ENCODE assay signal across 9 cellular contexts in the genomic region with DNA sequence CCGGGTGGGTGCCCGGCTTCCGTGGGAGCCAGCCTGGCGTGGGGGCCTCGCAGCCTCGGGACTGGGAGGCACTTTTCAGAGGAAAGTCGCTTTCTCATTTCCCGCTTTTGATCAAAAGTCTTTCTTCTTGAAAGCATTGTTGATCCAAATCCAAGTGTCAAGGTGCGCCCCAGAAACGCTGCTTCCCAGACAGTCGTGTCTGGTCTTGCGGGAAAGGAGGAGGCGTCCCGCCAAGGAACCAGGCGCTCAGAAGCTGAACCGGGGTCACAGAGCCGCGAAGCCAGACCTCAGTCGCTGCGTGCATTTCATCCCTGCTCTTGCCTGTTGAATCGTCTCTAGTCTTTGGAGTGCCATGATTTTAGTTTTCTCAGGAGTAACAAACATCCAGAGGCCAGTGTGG. TPM values are rescaled to one million over a fixed set of nuclear protein-coding genes. Genes with fewer than 3 reads are reported as not detected.
DNase-seq lines count a peak whose midpoint lies in the region; ATAC-seq and TF ChIP-seq lines count a peak whose summit lies in the region.
"Had no signal": no experiment of that assay in that cellular context is flagged by ENCODE, and none has a peak within 500 bp of the region (broad histone marks: within the 10 kb centered on the region; RNA-seq: fewer than 3 reads in every experiment).

No MANE protein-coding gene starts in this region.

- H3K4me1 Mint-ChIP-seq in activated naive CD4-positive, alpha-beta T cell treated with anti-CD3 and anti-CD28 coated beads, Interleukin-2, amount 50 U/mL, for 24 hours = peaks cover 29% of the 10 kb centered on the region
- H3K4me1 Mint-ChIP-seq in brain (peaks cover 38% of the 10 kb centered on the region), type B pancreatic cell (ENCODE audit: unreplicated experiment) (peaks cover 15% of the 10 kb centered on the region)

- peak overlapping the region; percentile 74 for H3K4me3 Mint-ChIP-seq in activated naive CD4-positive, alpha-beta T cell treated with anti-CD3 and anti-CD28 coated beads, Interleukin-2, amount 50 U/mL, for 24 hours
- H3K4me3 Mint-ChIP-seq in brain (peak overlapping the region; percentile 69 to 83 (median 78)), type B pancreatic cell (peak overlapping the region; percentile 72)

- peak overlapping the region; percentile 55 for H3K27ac Mint-ChIP-seq in activated naive CD4-positive, alpha-beta T cell treated with anti-CD3 and anti-CD28 coated beads, Interleukin-2, amount 50 U/mL, for 24 hours
- H3K27ac Mint-ChIP-seq in activated naive CD4-positive, alpha-beta T cell treated with anti-CD3 and anti-CD28 coated beads, Interleukin-2, amount 50 U/mL, for 72 hours = peak overlapping the region in 1 of 2 donors; percentile 89
- H3K27ac Mint-ChIP-seq in brain = peak overlapping the region in 2 of 5 experiments; percentile 36 to 86
- no peak overlapping the region for H3K27ac Mint-ChIP-seq in type B pancreatic cell

- WGBS in lung, 2 donors = 65 to 67% methylated on average over 20 to 21 of the region's 21 CpGs

- H3K27me3 ChIP-seq in lung (ENCODE audit: control insufficient read depth, insufficient read depth) = no peaks in the 10 kb centered on the region

- TF ChIP-seq CTCF in brain (conservative IDR thresholded peaks at IDR 0.05) = no peak
- TF ChIP-seq CTCF in lung (IDR thresholded peaks at IDR 0.05; ENCODE audit: control extremely low read depth, extremely low read depth) = no peak
- TF ChIP-seq CTCF in type B pancreatic cell (conservative IDR thresholded peaks at IDR 0.05) = no peak

- no peak for ATAC-seq in activated naive CD4-positive, alpha-beta T cell treated with anti-CD3 and anti-CD28 coated beads, Interleukin-2, amount 50 U/mL, for 72 hours
- ATAC-seq in lung (ENCODE audit: insufficient read depth, low FRiP score) = no peak
- no peak for ATAC-seq in GM21390 (IDR thresholded peaks at IDR 0.05; ENCODE audit: unreplicated experiment)

- H3K27me3 Mint-ChIP-seq in activated naive CD4-positive, alpha-beta T cell treated with anti-CD3 and anti-CD28 coated beads, Interleukin-2, amount 50 U/mL, for 24 hours = no peaks in the 10 kb centered on the region
- H3K27me3 Mint-ChIP-seq in brain = peaks cover 15% of the 10 kb centered on the region
- peaks cover 42% of the 10 kb centered on the region for H3K27me3 Mint-ChIP-seq in type B pancreatic cell

- H3K27ac ChIP-seq in lung (ENCODE audit: low read depth in 1 of 2, low read length in 1 of 2) = no peak overlapping the region

- no peaks in the 10 kb centered on the region for H3K9me3 ChIP-seq in lung (ENCODE audit: control insufficient read depth in 2 of 2, insufficient read depth in 1 of 2, low read length in 1 of 2)

- H3K36me3 Mint-ChIP-seq in activated naive CD4-positive, alpha-beta T cell treated with anti-CD3 and anti-CD28 coated beads, Interleukin-2, amount 50 U/mL, for 24 hours = peaks cover 4% of the 10 kb centered on the region
- peaks cover 0 to 38% of the 10 kb centered on the region in 2 donors for H3K36me3 Mint-ChIP-seq in activated naive CD4-positive, alpha-beta T cell treated with anti-CD3 and anti-CD28 coated beads, Interleukin-2, amount 50 U/mL, for 72 hours
- H3K36me3 Mint-ChIP-seq in brain = peaks cover 55% of the 10 kb centered on the region
- H3K36me3 Mint-ChIP-seq in type B pancreatic cell = peaks cover 5% of the 10 kb centered on the region

- H3K9me3 Mint-ChIP-seq in activated naive CD4-positive, alpha-beta T cell treated with anti-CD3 and anti-CD28 coated beads, Interleukin-2, amount 50 U/mL, for 24 hours = no peaks in the 10 kb centered on the region
- no peaks in the 10 kb centered on the region for H3K9me3 Mint-ChIP-seq in activated naive CD4-positive, alpha-beta T cell treated with anti-CD3 and anti-CD28 coated beads, Interleukin-2, amount 50 U/mL, for 72 hours
- H3K9me3 Mint-ChIP-seq in brain (peaks cover 3 to 47% (median 21%) of the 10 kb centered on the region in 5 experiments), type B pancreatic cell (no peaks in the 10 kb centered on the region)

- DNase-seq in activated naive CD4-positive, alpha-beta T cell treated with anti-CD3 and anti-CD28 coated beads, Interleukin-2, amount 50 U/mL, for 72 hours (ENCODE audit: low spot score in 2 of 2) = no peak
- DNase-seq in lung (ENCODE audit: low spot score) = no peak
- DNase-seq in type B pancreatic cell (ENCODE audit: extremely low spot score, unreplicated experiment) = no peak
- no peak for DNase-seq in islet precursor cell
- no peak for DNase-seq in RPMI8226
- DNase-seq: activated naive CD4-positive, alpha-beta T cell treated with Interleukin-2 at 50 U/mL for 16 hours had no signal

- H3K4me1 ChIP-seq in lung (ENCODE audit: control insufficient read depth in 2 of 2, insufficient read depth in 2 of 2, low read length in 2 of 2) = peaks cover 8 to 9% of the 10 kb centered on the region in 2 donors

- H3K4me3 ChIP-seq in lung = peak overlapping the region; percentile 77

- peaks cover 0 to 4% of the 10 kb centered on the region in 2 donors for H3K36me3 ChIP-seq in lung (ENCODE audit: control insufficient read depth in 2 of 2, insufficient read depth in 2 of 2, low read length in 2 of 2)

RNA-seq across cellular contexts. Expression of a gene that starts 1.1 kb away (rescaled TPM):
- 100 to 1,000 TPM in 1 of 2 donors, 10 to 100 TPM in 1; 21.4 to 182 TPM for total RNA-seq in activated naive CD4-positive, alpha-beta T cell treated with anti-CD3 and anti-CD28 coated beads, Interleukin-2, amount 50 U/mL, for 72 hours
- polyA plus RNA-seq in brain (ENCODE audit: insufficient read depth, low read depth, low replicate concordance) = 43.7 TPM
- total RNA-seq in lung = 10 to 100 TPM; 29.9 to 38.4 TPM
- 10 to 100 TPM; 20.4 to 31.7 TPM for polyA plus RNA-seq in lung
- 24.2 and 30.2 TPM in 2 replicates for total RNA-seq in type B pancreatic cell (ENCODE audit: low replicate concordance)
